ENCODE assay signal across 1 cellular context in the genomic region with DNA sequence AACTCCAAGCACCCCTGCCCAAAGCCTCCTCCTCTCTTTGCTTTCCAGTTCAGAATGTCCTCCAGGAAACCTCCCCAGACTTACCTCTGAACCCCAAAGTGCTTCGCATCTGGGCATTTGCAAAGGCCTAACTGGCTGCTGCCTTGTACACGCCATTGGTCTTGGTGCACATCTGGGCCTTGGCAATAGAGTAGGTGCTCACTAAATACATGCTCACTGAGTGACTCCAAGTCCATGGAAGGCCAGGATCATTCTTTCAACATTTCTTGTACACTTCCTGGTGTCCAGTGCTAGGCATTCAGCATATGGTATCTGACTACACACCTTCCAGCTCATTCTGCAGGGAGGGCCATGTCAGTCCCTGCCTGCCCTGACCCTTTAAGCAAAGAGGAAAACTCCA.
A peak's percentile ranks its signal among the peaks of the same experiment; 100 is the strongest.
TF ChIP-seq lines count a peak whose summit lies in the region.

No MANE protein-coding gene starts in this region.

TF ChIP-seq in HepG2, 621 proteins besides CTCF, POLR2A, EP300 and RAD21:
- peak; percentile 63; the same call in 1 of the 2 replicates for TF ChIP-seq ZNF3 (CRISPR knock-in tag; IDR thresholded peaks at IDR 0.05)
- TF ChIP-seq ZMYM3 (CRISPR knock-in tag; IDR thresholded peaks at IDR 0.05) = peak; percentile 56
- no peak for TF ChIP-seq ESRRA (CRISPR knock-in tag; IDR thresholded peaks at IDR 0.05; ENCODE audit: low read depth)
